ENCODE assay signal across 8 cellular contexts in genomic region chr6:32885698-32886286, GRCh38. TPM values are rescaled to one million over a fixed set of nuclear protein-coding genes. Genes with fewer than 3 reads are reported as not detected.
DNase-seq lines count a peak whose midpoint lies in the region; ATAC-seq and TF ChIP-seq lines count a peak whose summit lies in the region.

No MANE protein-coding gene starts in this region.

- H3K9me3 ChIP-seq in BE2C: no peaks in the 10 kb centered on the region

- H3K27me3 ChIP-seq in BE2C (peaks cover 50% of the 10 kb centered on the region), H7 (ENCODE audit: control insufficient read depth, insufficient read depth, low read length) (no peaks in the 10 kb centered on the region)

- ATAC-seq in GM18505 (IDR thresholded peaks at IDR 0.05; ENCODE audit: unreplicated experiment) (no peak), HG03520 (IDR thresholded peaks at IDR 0.05; ENCODE audit: unreplicated experiment) (no peak)

- H3K4me1 ChIP-seq in BE2C: no peaks in the 10 kb centered on the region

- peak; percentile 57 for TF ChIP-seq CTCF in BE2C (IDR thresholded peaks at IDR 0.05; ENCODE audit: low read depth, low read length)

- no peaks in the 10 kb centered on the region for H3K36me3 ChIP-seq in BE2C
- H3K36me3 ChIP-seq in H7 (replicated peaks; ENCODE audit: control insufficient read depth, insufficient read depth, low read length): no peaks in the 10 kb centered on the region

- DNase-seq in BE2C: no peak
- peak; percentile 39 for DNase-seq in H7
- DNase-seq in NCI-H510A treated with DMSO at 0.1 percent for 48 hours (lab: John Stamatoyannopoulos, UW): peak; percentile 79
- DNase-seq in astrocyte of the hippocampus (ENCODE audit: low read depth, low spot score): peak; percentile 75
- DNase-seq in inferior parietal cortex (ENCODE audit: extremely low spot score): peak; percentile 93
- peak; percentile 96 for DNase-seq in superior temporal gyrus (ENCODE audit: extremely low spot score)

- H3K4me3 ChIP-seq in BE2C (ENCODE audit: low read depth, low read length): no peak overlapping the region
- no peak overlapping the region for H3K4me3 ChIP-seq in H7 (ENCODE audit: insufficient read depth, low read depth, low read length)

- TF ChIP-seq POLR2A in GM18505 (IDR thresholded peaks at IDR 0.05; ENCODE audit: borderline replicate concordance, extremely low read depth, insufficient read depth, insufficient read length): no peak

RNA-seq across cellular contexts. Expression of gene PSMB9, which starts 31.8 kb away (rescaled TPM):
- not detected for polyA plus RNA-seq in BE2C (2012; ENCODE audit: insufficient read depth, insufficient read length, low read depth)
- not detected in 2 replicates for total RNA-seq in H7 (2014; rRNA removed; shearing (Covaris generic))

RNA-seq across cellular contexts. Expression of gene TAP1, which starts 32.3 kb away (rescaled TPM):
- 0.66 TPM for polyA plus RNA-seq in BE2C (2012; ENCODE audit: insufficient read depth, insufficient read length, low read depth)
- total RNA-seq in H7 (2014; rRNA removed; shearing (Covaris generic)): 1.7 and 2.8 TPM in 2 replicates

RNA-seq across cellular contexts. Expression of gene PSMB8, which starts 41.9 kb away (rescaled TPM):
- 2.6 TPM for polyA plus RNA-seq in BE2C (2012; ENCODE audit: insufficient read depth, insufficient read length, low read depth)
- total RNA-seq in H7 (2014; rRNA removed; shearing (Covaris generic)): 2.6 and 4.6 TPM in 2 replicates

RNA-seq across cellular contexts. Expression of gene TAP2, which starts 47.3 kb away (rescaled TPM):
- 11.9 TPM for polyA plus RNA-seq in BE2C (2012; ENCODE audit: insufficient read depth, insufficient read length, low read depth)
- total RNA-seq in H7 (2014; rRNA removed; shearing (Covaris generic)): 1.1 and 2.7 TPM in 2 replicates

RNA-seq across cellular contexts. Expression of gene HLA-DMB, which starts 55.0 kb away (rescaled TPM):
- polyA plus RNA-seq in BE2C (2012; ENCODE audit: insufficient read depth, insufficient read length, low read depth): not detected
- 0.17 and 0.55 TPM in 2 replicates for total RNA-seq in H7 (2014; rRNA removed; shearing (Covaris generic))
